ENCODE assay signal across 23 cellular contexts in the genomic region with DNA sequence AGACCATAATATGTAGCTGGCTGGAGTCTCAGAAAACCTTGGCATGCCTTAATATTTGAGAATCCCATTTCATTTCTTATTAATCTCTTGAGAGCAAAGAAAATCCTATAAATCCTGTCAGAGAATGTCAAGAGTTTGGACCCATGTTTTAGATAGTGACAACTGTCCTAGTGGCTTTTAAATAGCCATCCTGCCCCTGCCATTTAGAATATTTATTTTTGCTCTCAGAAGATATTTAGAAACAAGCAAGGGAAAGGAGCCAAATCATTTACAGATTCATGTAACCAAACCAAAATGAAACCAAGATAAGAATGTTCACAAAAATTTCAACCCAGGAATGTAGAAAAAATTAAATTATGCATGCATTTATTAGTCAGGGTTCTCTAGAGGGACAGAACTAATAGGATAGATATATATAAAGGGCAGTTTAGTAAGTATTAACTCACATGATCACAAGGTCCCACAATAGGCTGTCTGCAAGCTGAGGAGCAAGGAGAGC.
DNase-seq lines count a peak whose midpoint lies in the region; ATAC-seq and TF ChIP-seq lines count a peak whose summit lies in the region.
"Had no signal": no experiment of that assay in that cellular context is flagged by ENCODE, and none has a peak within 500 bp of the region (broad histone marks: within the 10 kb centered on the region; RNA-seq: fewer than 3 reads in every experiment).

No MANE protein-coding gene starts in this region.

- TF ChIP-seq CTCF in SK-N-SH (IDR thresholded peaks at IDR 0.05) (no peak), mesothelial cell of epicardium (IDR thresholded peaks at IDR 0.05; ENCODE audit: unreplicated experiment) (no peak)

- H3F3A ChIP-seq in SK-N-SH (replicated peaks; ENCODE audit: insufficient read depth): peaks cover 22% of the 10 kb centered on the region

- H3K27ac Mint-ChIP-seq in mesothelial cell of epicardium: peak overlapping the region; percentile 37
- no peak overlapping the region for H3K27ac Mint-ChIP-seq in activated T-helper 1 cell treated with anti-CD3 and anti-CD28 coated beads, Interleukin-12 subunit alpha, Interleukin-12 subunit beta, Interleukin-2, Interleukin-4 antibody, amounts not matched to agents 30 ng/mL and 10 ng/mL and 1 ng/mL, durations not matched to agents 14 hours and 24 hours and 36 hours
- H3K27ac Mint-ChIP-seq: CD4-positive, alpha-beta T cell had no signal

- H3K9me2 ChIP-seq in SK-N-SH: no peaks in the 10 kb centered on the region

- H3K9me3 ChIP-seq in SK-N-SH (no peaks in the 10 kb centered on the region), adipocyte (ENCODE audit: control insufficient read depth, low read length) (no peaks in the 10 kb centered on the region)
- H3K9me3 ChIP-seq: BLaER1, HAP-1 had no signal

- H3K4me3 ChIP-seq in SK-N-SH (ENCODE audit: low read depth in 2 of 2, low read length in 1 of 2) (no peak overlapping the region), adipocyte (ENCODE audit: low read length) (no peak overlapping the region)
- H3K4me3 ChIP-seq: BLaER1, HAP-1 had no signal

- no peak overlapping the region for H3K4me3 Mint-ChIP-seq in mesothelial cell of epicardium
- H3K4me3 Mint-ChIP-seq in activated T-helper 1 cell treated with anti-CD3 and anti-CD28 coated beads, Interleukin-12 subunit alpha, Interleukin-12 subunit beta, Interleukin-2, Interleukin-4 antibody, amounts not matched to agents 30 ng/mL and 10 ng/mL and 1 ng/mL, durations not matched to agents 14 hours and 24 hours and 36 hours: no peak overlapping the region
- H3K4me3 Mint-ChIP-seq: CD4-positive, alpha-beta T cell had no signal

- H3K27me3 Mint-ChIP-seq in mesothelial cell of epicardium (ENCODE audit: low read depth): no peaks in the 10 kb centered on the region
- H3K27me3 Mint-ChIP-seq in activated T-helper 1 cell treated with anti-CD3 and anti-CD28 coated beads, Interleukin-12 subunit alpha, Interleukin-12 subunit beta, Interleukin-2, Interleukin-4 antibody, amounts not matched to agents 30 ng/mL and 10 ng/mL and 1 ng/mL, durations not matched to agents 14 hours and 24 hours and 36 hours (ENCODE audit: insufficient read depth): no peaks in the 10 kb centered on the region
- H3K27me3 Mint-ChIP-seq: CD4-positive, alpha-beta T cell had no signal

- H3K9ac ChIP-seq in SK-N-SH (no peak overlapping the region), adipocyte (ENCODE audit: low read length) (peak overlapping the region; percentile 40)
- H3K9ac ChIP-seq: BLaER1 had no signal

- intact Hi-C loops in activated T-helper 1 cell treated with anti-CD3 and anti-CD28 coated beads, Interleukin-12 subunit alpha, Interleukin-12 subunit beta, Interleukin-2, Interleukin-4 antibody, amounts not matched to agents 30 ng/mL and 10 ng/mL and 1 ng/mL, durations not matched to agents 14 hours and 24 hours and 36 hours (cut with micrococcal nuclease): no loop called here

- no peak for ATAC-seq in SK-N-SH treated with all-trans-retinoic acid at 6 μM for 48 hours
- ATAC-seq: Panc1 had no signal

- peaks cover 10% of the 10 kb centered on the region for H3K36me3 Mint-ChIP-seq in mesothelial cell of epicardium
- peaks cover 1% of the 10 kb centered on the region for H3K36me3 Mint-ChIP-seq in activated T-helper 1 cell treated with anti-CD3 and anti-CD28 coated beads, Interleukin-12 subunit alpha, Interleukin-12 subunit beta, Interleukin-2, Interleukin-4 antibody, amounts not matched to agents 30 ng/mL and 10 ng/mL and 1 ng/mL, durations not matched to agents 14 hours and 24 hours and 36 hours (ENCODE audit: low read depth)

- no peak overlapping the region for H3K4me2 ChIP-seq in SK-N-SH
- H3K4me2 ChIP-seq: BLaER1 had no signal

- H3K27ac ChIP-seq in SK-N-SH (ENCODE audit: low read depth in 2 of 2, low read length in 1 of 2): no peak overlapping the region
- H3K27ac ChIP-seq in substantia nigra (ENCODE audit: low read depth, low read length, poor library complexity, severe bottlenecking): no peak overlapping the region
- H3K27ac ChIP-seq: BLaER1, RWPE1 had no signal

- POLR2A ChIA-PET in SK-N-SH (lab: Yijun Ruan, JAX): no interaction called here

- H3K36me3 ChIP-seq in SK-N-SH (replicated peaks in 1 of 2; ENCODE audit: control insufficient read depth in 1 of 2, insufficient read depth in 2 of 2, low read length in 1 of 2) (peaks cover 0 to 3% of the 10 kb centered on the region in 2 experiments), adipocyte (ENCODE audit: control insufficient read depth, insufficient read depth, low read length, severe bottlenecking) (no peaks in the 10 kb centered on the region)
- H3K36me3 ChIP-seq: BLaER1, HAP-1 had no signal

- H3K9me3 Mint-ChIP-seq in mesothelial cell of epicardium: no peaks in the 10 kb centered on the region
- H3K9me3 Mint-ChIP-seq in activated T-helper 1 cell treated with anti-CD3 and anti-CD28 coated beads, Interleukin-12 subunit alpha, Interleukin-12 subunit beta, Interleukin-2, Interleukin-4 antibody, amounts not matched to agents 30 ng/mL and 10 ng/mL and 1 ng/mL, durations not matched to agents 14 hours and 24 hours and 36 hours: no peaks in the 10 kb centered on the region
- H3K9me3 Mint-ChIP-seq: CD4-positive, alpha-beta T cell had no signal

- H3K27me3 ChIP-seq in SK-N-SH (ENCODE audit: insufficient read depth): no peaks in the 10 kb centered on the region
- no peaks in the 10 kb centered on the region for H3K27me3 ChIP-seq in adipocyte (replicated peaks; ENCODE audit: control insufficient read depth, insufficient read depth, low read length)
- H3K27me3 ChIP-seq: BLaER1 had no signal

- no peak for TF ChIP-seq EP300 in SK-N-SH (IDR thresholded peaks at IDR 0.05; ENCODE audit: borderline replicate concordance in 1 of 2, low read depth in 1 of 2, low read length in 1 of 2)

- peaks cover 20% of the 10 kb centered on the region for H3K4me1 Mint-ChIP-seq in mesothelial cell of epicardium
- no peaks in the 10 kb centered on the region for H3K4me1 Mint-ChIP-seq in activated T-helper 1 cell treated with anti-CD3 and anti-CD28 coated beads, Interleukin-12 subunit alpha, Interleukin-12 subunit beta, Interleukin-2, Interleukin-4 antibody, amounts not matched to agents 30 ng/mL and 10 ng/mL and 1 ng/mL, durations not matched to agents 14 hours and 24 hours and 36 hours (ENCODE audit: low read depth)

- H4K20me1 ChIP-seq in SK-N-SH (ENCODE audit: insufficient read depth): no peaks in the 10 kb centered on the region
- H4K20me1 ChIP-seq: BLaER1 had no signal

- H3K79me2 ChIP-seq in SK-N-SH (ENCODE audit: insufficient read depth): no peaks in the 10 kb centered on the region

- CTCF ChIA-PET in SK-N-SH (lab: Yijun Ruan, JAX): interaction anchor here (1.7 kb wide), 1 partner anchor 13 kb away, joined by 5 read pairs; no protein-coding TSS in a partner anchor

- DNase-seq in SK-N-SH (no peak), adipocyte (ENCODE audit: low read depth) (peak; percentile 50), mesothelial cell of epicardium (ENCODE audit: low spot score in 2 of 2, unreplicated experiment in 2 of 2) (no peak), NCI-H226 (no peak), substantia nigra (lab: John Stamatoyannopoulos, UW) (no peak)
- no peak for DNase-seq in activated T-helper 1 cell treated with anti-CD3 and anti-CD28 coated beads, Interleukin-12 subunit alpha, Interleukin-12 subunit beta, Interleukin-2, Interleukin-4 antibody, amounts not matched to agents 30 ng/mL and 10 ng/mL and 1 ng/mL, durations not matched to agents 14 hours and 24 hours and 36 hours (ENCODE audit: low spot score)
- DNase-seq: CD4-positive, alpha-beta T cell; DMS53; GOT3; Karpas-422; NCI-H1092 treated with DMSO at 0.1 percent for 48 hours; NCI-H1436 treated with DMSO at 0.1 percent for 48 hours; NCI-H187 treated with DMSO at 0.1 percent for 48 hours; NCI-H2107; NCI-H446; NCI-H524 treated with DMSO at 0.1 percent for 48 hours; NCI-H82; SHP77 had no signal

- TF ChIP-seq RAD21 in SK-N-SH (IDR thresholded peaks at IDR 0.05; ENCODE audit: low read length): no peak

- no peak overlapping the region for H2AFZ ChIP-seq in SK-N-SH (ENCODE audit: low read depth)

- H3K4me1 ChIP-seq in SK-N-SH (ENCODE audit: control insufficient read depth in 1 of 2, insufficient read depth in 2 of 2, low read depth in 1 of 2, low read length in 1 of 2) (peaks cover 8 to 10% of the 10 kb centered on the region in 2 experiments; a peak in 3 of 4 replicates), adipocyte (ENCODE audit: control insufficient read depth, insufficient read depth, low read length) (peaks cover 38% of the 10 kb centered on the region)

TF ChIP-seq in SK-N-SH treated with all-trans-retinoic acid at 6 μM for 48 hours, 23 proteins besides CTCF, POLR2A, EP300 and RAD21 (continues in another document):
- TF ChIP-seq, protein P1, sequence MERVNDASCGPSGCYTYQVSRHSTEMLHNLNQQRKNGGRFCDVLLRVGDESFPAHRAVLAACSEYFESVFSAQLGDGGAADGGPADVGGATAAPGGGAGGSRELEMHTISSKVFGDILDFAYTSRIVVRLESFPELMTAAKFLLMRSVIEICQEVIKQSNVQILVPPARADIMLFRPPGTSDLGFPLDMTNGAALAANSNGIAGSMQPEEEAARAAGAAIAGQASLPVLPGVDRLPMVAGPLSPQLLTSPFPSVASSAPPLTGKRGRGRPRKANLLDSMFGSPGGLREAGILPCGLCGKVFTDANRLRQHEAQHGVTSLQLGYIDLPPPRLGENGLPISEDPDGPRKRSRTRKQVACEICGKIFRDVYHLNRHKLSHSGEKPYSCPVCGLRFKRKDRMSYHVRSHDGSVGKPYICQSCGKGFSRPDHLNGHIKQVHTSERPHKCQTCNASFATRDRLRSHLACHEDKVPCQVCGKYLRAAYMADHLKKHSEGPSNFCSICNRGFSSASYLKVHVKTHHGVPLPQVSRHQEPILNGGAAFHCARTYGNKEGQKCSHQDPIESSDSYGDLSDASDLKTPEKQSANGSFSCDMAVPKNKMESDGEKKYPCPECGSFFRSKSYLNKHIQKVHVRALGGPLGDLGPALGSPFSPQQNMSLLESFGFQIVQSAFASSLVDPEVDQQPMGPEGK (CRISPR knock-in tag; IDR thresholded peaks at IDR 0.05; ENCODE audit: borderline replicate concordance): no peak

TF ChIP-seq in SK-N-SH, 30 proteins besides CTCF, POLR2A, EP300 and RAD21 (continues in another document):
- TF ChIP-seq YY1 (IDR thresholded peaks at IDR 0.05; ENCODE audit: low read depth) (no peak), RFX5 (IDR thresholded peaks at IDR 0.05; ENCODE audit: low read length) (no peak), MXI1 (IDR thresholded peaks at IDR 0.05; ENCODE audit: low read depth, low read length) (no peak), GATA2 (CRISPR knock-in tag; IDR thresholded peaks at IDR 0.05) (no peak), SIN3A (IDR thresholded peaks at IDR 0.05; ENCODE audit: borderline replicate concordance, low read depth, low read length) (no peak), FOXM1 (IDR thresholded peaks at IDR 0.05; ENCODE audit: low read depth) (no peak), ELF1 (IDR thresholded peaks at IDR 0.05) (no peak), TAF1 (IDR thresholded peaks at IDR 0.05; ENCODE audit: borderline replicate concordance, low read depth, low read length) (no peak), FOSL2 (IDR thresholded peaks at IDR 0.05; ENCODE audit: borderline replicate concordance, low read depth) (no peak), TCF12 (IDR thresholded peaks at IDR 0.05) (no peak), RCOR1 (IDR thresholded peaks at IDR 0.05; ENCODE audit: low read length) (no peak)
